9 cellular contexts compared by ENCODE assay signal in genomic region chr14:96762650-96763049, GRCh38. TPM values are rescaled to one million over a fixed set of nuclear protein-coding genes. Genes with fewer than 3 reads are reported as not detected.
DNase-seq lines count a peak whose midpoint lies in the region; ATAC-seq, FAIRE-seq and TF ChIP-seq lines count a peak whose summit lies in the region.
"Had no signal": no experiment of that assay in that cellular context is flagged by ENCODE, and none has a peak within 500 bp of the region (broad histone marks: within the 10 kb centered on the region; RNA-seq: fewer than 3 reads in every experiment).

No MANE protein-coding gene starts in this region.

- no peak overlapping the region for H3K4me3 ChIP-seq in IMR-90 (ENCODE audit: insufficient read depth, low read depth, low read length)

- peak; percentile 96 for FAIRE-seq in H54 (lab: Jason Lieb, UNC)

- H3K79me1 ChIP-seq in IMR-90 (ENCODE audit: low read depth in 1 of 2, low read length in 2 of 2) = no peaks in the 10 kb centered on the region

- H3K56ac ChIP-seq in IMR-90 (ENCODE audit: extremely low read depth, insufficient read depth, low read length) = no peak overlapping the region

- TF ChIP-seq CTCF in IMR-90 (conservative IDR thresholded peaks at IDR 0.05; ENCODE audit: low read depth, low read length) = no peak
- TF ChIP-seq CTCF in mesothelial cell of epicardium (IDR thresholded peaks at IDR 0.05; ENCODE audit: unreplicated experiment) = no peak
- no peak for TF ChIP-seq CTCF in omental fat pad (IDR thresholded peaks at IDR 0.05)

- H3K36me3 ChIP-seq in IMR-90 (ENCODE audit: control insufficient read depth, insufficient read depth, low read length) = no peaks in the 10 kb centered on the region
- H3K36me3 ChIP-seq: neutrophil had no signal

- no peak overlapping the region for H2BK15ac ChIP-seq in IMR-90 (ENCODE audit: low read depth, low read length)

- no peak overlapping the region for H3K9ac ChIP-seq in IMR-90 (ENCODE audit: low read depth, low read length)

- DNase-seq in A172 (ENCODE audit: low spot score) (peak; percentile 72), G401 (ENCODE audit: low spot score) (peak; percentile 80), H54 (ENCODE audit: insufficient read length, low spot score) (peak; percentile 58), IMR-90 (peak; percentile 58), OCI-M2 (lab: John Stamatoyannopoulos, UW; ENCODE audit: unreplicated experiment) (peak; percentile 48), cerebellar cortex (ENCODE audit: low spot score) (peak; percentile 84), mesothelial cell of epicardium (ENCODE audit: low spot score in 2 of 2, unreplicated experiment in 2 of 2) (no peak), omental fat pad (ENCODE audit: low spot score) (no peak)

- H3K4me1 Mint-ChIP-seq in mesothelial cell of epicardium = peaks cover 2% of the 10 kb centered on the region

- dilution Hi-C loops in IMR-90 (cut with HindIII; ENCODE audit: low sequenced_read_pairs, unreplicated experiment) = no loop called here

- no TSS peak for BruUV-seq in IMR-90 (replicated peaks; lab: Mats Ljungman, UMichigan)

- TF ChIP-seq RAD21 in IMR-90 (IDR thresholded peaks at IDR 0.05; ENCODE audit: low read length) = no peak

- no peak overlapping the region for H2AK9ac ChIP-seq in IMR-90 (replicated peaks; ENCODE audit: low read depth, low read length, poor library complexity)

- no peaks in the 10 kb centered on the region for H4K20me1 ChIP-seq in IMR-90 (ENCODE audit: insufficient read depth, low read length)

- no peak overlapping the region for H4K8ac ChIP-seq in IMR-90 (ENCODE audit: low read depth in 2 of 2, low read length in 2 of 2)

- peak overlapping the region; percentile 62 for H3K4me3 Mint-ChIP-seq in mesothelial cell of epicardium

- H3K27me3 Mint-ChIP-seq in mesothelial cell of epicardium (ENCODE audit: low read depth) = peaks cover 50% of the 10 kb centered on the region

- H2BK5ac ChIP-seq in IMR-90 (ENCODE audit: low read depth, low read length, poor library complexity, severe bottlenecking) = no peak overlapping the region

- H4K5ac ChIP-seq in IMR-90 (ENCODE audit: low read depth, low read length) = no peak overlapping the region

- no peak overlapping the region for H3K14ac ChIP-seq in IMR-90 (replicated peaks; ENCODE audit: low read depth, low read length)

- no peak overlapping the region for H4K91ac ChIP-seq in IMR-90 (ENCODE audit: insufficient read depth, low read depth, low read length)

- peak overlapping the region; percentile 60 for H2AFZ ChIP-seq in IMR-90 (replicated peaks; ENCODE audit: low read length, poor library complexity)

- H3K9me1 ChIP-seq in IMR-90 (ENCODE audit: insufficient read depth, low read length) = no peaks in the 10 kb centered on the region

- H3K4ac ChIP-seq in IMR-90 (ENCODE audit: low read depth, low read length) = no peak overlapping the region

- no peaks in the 10 kb centered on the region for H3K36me3 Mint-ChIP-seq in mesothelial cell of epicardium

- POLR2A ChIA-PET in IMR-90 (lab: Charles Lee; ENCODE audit: unreplicated experiment) = no interaction called here

- no peaks in the 10 kb centered on the region for H3K9me3 ChIP-seq in IMR-90 (ENCODE audit: control insufficient read depth, insufficient read depth, low read length)
- H3K9me3 ChIP-seq: neutrophil had no signal

- no peak overlapping the region for H3K27ac ChIP-seq in IMR-90 (ENCODE audit: insufficient read depth, low read length)
- H3K27ac ChIP-seq: neutrophil had no signal

- TF ChIP-seq POLR2A in H54 (IDR thresholded peaks at IDR 0.05; ENCODE audit: low read depth, low read length) (no peak), IMR-90 (IDR thresholded peaks at IDR 0.05; ENCODE audit: low read depth, low read length) (no peak)

- H2BK20ac ChIP-seq in IMR-90 (ENCODE audit: low read depth, low read length) = no peak overlapping the region

- H3K4me2 ChIP-seq in IMR-90 (ENCODE audit: low read depth, low read length) = peak overlapping the region; percentile 94

- WGBS in IMR-90 (ENCODE audit: extremely low coverage in 2 of 2, insufficient read length in 1 of 2), 2 experiments = no CpG with 5 or more reads among the region's 3 CpGs

- no peak overlapping the region for H2AK5ac ChIP-seq in IMR-90 (ENCODE audit: low read depth, low read length)

- H3K27me3 ChIP-seq in IMR-90 (ENCODE audit: control insufficient read depth, insufficient read depth, low read length) = peaks cover 3% of the 10 kb centered on the region; the same call in 1 of the 2 replicates

- no peak overlapping the region for H3K23ac ChIP-seq in IMR-90 (ENCODE audit: low read depth, low read length)

- no peaks in the 10 kb centered on the region for H3K4me1 ChIP-seq in IMR-90 (ENCODE audit: control insufficient read depth, insufficient read depth, low read length)

- no peak overlapping the region for H2BK120ac ChIP-seq in IMR-90 (ENCODE audit: low read depth, low read length)

- H3K9me3 Mint-ChIP-seq in mesothelial cell of epicardium = no peaks in the 10 kb centered on the region

- peak; percentile 80 for ATAC-seq in IMR-90 (ENCODE audit: low read depth)
- ATAC-seq in omental fat pad (ENCODE audit: low FRiP score) = no peak

- intact Hi-C loops in IMR-90 (cut with micrococcal nuclease) = no loop called here

- CTCF ChIA-PET in IMR-90 (lab: Yijun Ruan, JAX) = no interaction called here

- in situ Hi-C loops in G401 (cut with HindIII; ENCODE audit: low sequenced_read_pairs) = no loop called here
- in situ Hi-C loops in IMR-90 (cut with MboI; ENCODE audit: low sequenced_read_pairs) = no loop called here

- H3K18ac ChIP-seq in IMR-90 (ENCODE audit: low read depth, low read length) = no peak overlapping the region

- H3K27ac Mint-ChIP-seq in mesothelial cell of epicardium = no peak overlapping the region

TF ChIP-seq in IMR-90, 13 proteins besides CTCF, POLR2A, EP300 and RAD21:
- peak; percentile 84 for TF ChIP-seq USF2 (IDR thresholded peaks at IDR 0.05; ENCODE audit: low read depth, low read length)
- no peak for TF ChIP-seq CEBPB (IDR thresholded peaks at IDR 0.05; ENCODE audit: low read depth, low read length)

RNA-seq across cellular contexts. Expression of gene VRK1, which starts 34.5 kb away (rescaled TPM):
- 53.2 and 77.2 TPM in 2 replicates for total RNA-seq in A172 (2014; rRNA removed; shearing (Covaris generic))
- total RNA-seq in G401 (2014; rRNA removed; shearing (Covaris generic)) = 51.6 and 65.5 TPM in 2 replicates
- 19.9 and 41.7 TPM in 2 replicates for total RNA-seq in IMR-90 (2012; rRNA removed)
- 10.9 and 14.2 TPM in 2 replicates for polyA plus RNA-seq in IMR-90 (2012; rRNA removed)
- polyA plus RNA-seq in IMR-90 (2012; cell fraction: cytosol; rRNA removed) = 1.2 and 1.3 TPM in 2 replicates
- 0.91 and 3.7 TPM in 2 replicates for polyA plus RNA-seq in IMR-90 (2012; cell fraction: nucleus; rRNA removed; ENCODE audit: low replicate concordance)
- 20.0 to 20.8 TPM (median 20.2 TPM) in 3 replicates for total RNA-seq in mesothelial cell of epicardium
- 10 to 100 TPM in 1 of 4 donors, 1 to 10 TPM in 3; 7.1 to 19.2 (median 8.5) TPM for total RNA-seq in omental fat pad

Comparison
In these comparisons a context has a peak if more than half of its experiments do, and no peak if none do; other contexts are left out.
1. DNase-seq: peak in A172 (single experiment), G401 (single experiment), H54 (single experiment), IMR-90 (single experiment), OCI-M2 (single experiment) and cerebellar cortex (single experiment); none in mesothelial cell of epicardium (0 of 2) and omental fat pad (single experiment).